ENCODE assay signal across 11 cellular contexts in the genomic region with DNA sequence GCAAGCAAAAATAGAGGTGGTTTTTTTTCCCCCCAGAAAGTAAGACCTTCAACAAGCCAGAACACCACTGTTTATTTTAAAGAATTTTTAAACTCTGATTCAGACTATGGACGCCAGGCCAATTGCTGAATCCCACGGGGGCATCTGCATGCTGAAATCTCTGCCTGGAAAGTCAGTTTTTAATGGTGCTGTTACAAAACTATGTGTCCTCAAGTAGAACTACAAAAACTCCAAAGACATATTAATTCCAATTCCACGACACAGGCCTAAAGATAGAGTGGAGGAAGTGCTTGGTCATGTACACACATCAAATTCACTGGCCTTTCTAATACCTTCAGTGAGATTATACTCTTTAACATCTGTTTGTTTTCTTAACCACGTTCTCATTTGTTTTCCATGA.
DNase-seq lines count a peak whose midpoint lies in the region; ATAC-seq and TF ChIP-seq lines count a peak whose summit lies in the region.
"Had no signal": no experiment of that assay in that cellular context is flagged by ENCODE, and none has a peak within 500 bp of the region (broad histone marks: within the 10 kb centered on the region; RNA-seq: fewer than 3 reads in every experiment).

No MANE protein-coding gene starts in this region.

- peak overlapping the region; percentile 3 for H3K9ac ChIP-seq in skeletal muscle satellite cell (ENCODE audit: low read depth, low read length)
- no peak overlapping the region for H3K9ac ChIP-seq in SK-N-SH

- H3K4me1 ChIP-seq in skeletal muscle satellite cell (ENCODE audit: control insufficient read depth, insufficient read depth, low read length): peaks cover 27% of the 10 kb centered on the region
- H3K4me1 ChIP-seq in SK-N-SH (ENCODE audit: control insufficient read depth in 1 of 2, insufficient read depth in 2 of 2, low read depth in 1 of 2, low read length in 1 of 2): no peaks in the 10 kb centered on the region

- CTCF ChIA-PET in SK-N-SH (lab: Yijun Ruan, JAX): no interaction called here

- H3K4me3 ChIP-seq in skeletal muscle satellite cell (ENCODE audit: low read length): no peak overlapping the region
- no peak overlapping the region for H3K4me3 ChIP-seq in SK-N-SH (ENCODE audit: low read depth in 2 of 2, low read length in 1 of 2)

- H3K79me2 ChIP-seq in SK-N-SH (ENCODE audit: insufficient read depth): no peaks in the 10 kb centered on the region

- H3K36me3 Mint-ChIP-seq in endothelial cell (ENCODE audit: low read depth, unreplicated experiment): no peaks in the 10 kb centered on the region

- TF ChIP-seq RAD21 in SK-N-SH (IDR thresholded peaks at IDR 0.05; ENCODE audit: low read length): no peak

- no peaks in the 10 kb centered on the region for H3K36me3 ChIP-seq in skeletal muscle satellite cell (ENCODE audit: insufficient read depth, low read length)
- H3K36me3 ChIP-seq in SK-N-SH (replicated peaks in 1 of 2; ENCODE audit: control insufficient read depth in 1 of 2, insufficient read depth in 2 of 2, low read length in 1 of 2): no peaks in the 10 kb centered on the region

- no peak overlapping the region for H3K4me3 Mint-ChIP-seq in endothelial cell (ENCODE audit: unreplicated experiment)

- H3K9me3 ChIP-seq in skeletal muscle satellite cell (replicated peaks; ENCODE audit: low read length): no peaks in the 10 kb centered on the region
- no peaks in the 10 kb centered on the region; the same call in 1 of the 2 replicates for H3K9me3 ChIP-seq in SK-N-SH

- intact Hi-C loops in left ventricle myocardium superior (cut with micrococcal nuclease): no loop called here

- no peaks in the 10 kb centered on the region for H3K27me3 Mint-ChIP-seq in endothelial cell (ENCODE audit: unreplicated experiment)
- H3K27me3 Mint-ChIP-seq: stimulated activated naive CD8-positive, alpha-beta T cell treated with anti-CD3 and anti-CD28 coated beads, Interleukin-15, amount 100 ng/mL, for 72 hours had no signal

- H3K4me2 ChIP-seq in skeletal muscle satellite cell (ENCODE audit: low read length) (peak overlapping the region; percentile 29), SK-N-SH (no peak overlapping the region)

- H3K4me1 Mint-ChIP-seq in endothelial cell (ENCODE audit: unreplicated experiment): peaks cover 3% of the 10 kb centered on the region

- H2AFZ ChIP-seq in SK-N-SH (ENCODE audit: low read depth): no peak overlapping the region

- no peak overlapping the region for H3K27ac ChIP-seq in SK-N-SH (ENCODE audit: low read depth in 2 of 2, low read length in 1 of 2)

- no peaks in the 10 kb centered on the region for H3K9me2 ChIP-seq in SK-N-SH

- WGBS in SK-N-SH (ENCODE audit: low lambda C conversion rate): 3% methylated on average over 4 of the region's 4 CpGs

- ATAC-seq in left ventricle myocardium superior (peak; percentile 67), omental fat pad (ENCODE audit: low FRiP score) (no peak), GM21723 (IDR thresholded peaks at IDR 0.05; ENCODE audit: unreplicated experiment) (no peak)

- no peaks in the 10 kb centered on the region for H4K20me1 ChIP-seq in SK-N-SH (ENCODE audit: insufficient read depth)

- no peak for TF ChIP-seq EP300 in SK-N-SH (IDR thresholded peaks at IDR 0.05; ENCODE audit: borderline replicate concordance in 1 of 2, low read depth in 1 of 2, low read length in 1 of 2)

- TF ChIP-seq CTCF in omental fat pad (IDR thresholded peaks at IDR 0.05) (no peak), endothelial cell (IDR thresholded peaks at IDR 0.05; ENCODE audit: unreplicated experiment) (no peak), SK-N-SH (IDR thresholded peaks at IDR 0.05) (no peak)

- no peaks in the 10 kb centered on the region for H3F3A ChIP-seq in SK-N-SH (replicated peaks; ENCODE audit: insufficient read depth)

- no peak overlapping the region for H3K27ac Mint-ChIP-seq in endothelial cell (ENCODE audit: unreplicated experiment)

- DNase-seq in GM03348 (ENCODE audit: low spot score): peak; percentile 58
- DNase-seq in amniotic stem cell (lab: John Stamatoyannopoulos, UW): peak; percentile 17
- peak; percentile 56 for DNase-seq in left ventricle myocardium superior
- DNase-seq in omental fat pad (ENCODE audit: low spot score): no peak
- no peak for DNase-seq in endothelial cell (ENCODE audit: low spot score)
- DNase-seq in SK-N-SH: no peak
- DNase-seq: NCI-H446 treated with DMSO at 0.1 percent for 48 hours; stimulated activated CD4-positive, alpha-beta T cell treated with anti-CD3 and anti-CD28 coated beads, Interleukin-15, amount 100 ng/mL, for 24 hours; stimulated activated naive CD8-positive, alpha-beta T cell treated with anti-CD3 and anti-CD28 coated beads, Interleukin-15, amount 100 ng/mL, for 72 hours had no signal

- H3K27me3 ChIP-seq in skeletal muscle satellite cell (ENCODE audit: control insufficient read depth, insufficient read depth, low read length) (no peaks in the 10 kb centered on the region), SK-N-SH (ENCODE audit: insufficient read depth) (no peaks in the 10 kb centered on the region)

- POLR2A ChIA-PET in SK-N-SH (lab: Yijun Ruan, JAX): no interaction called here

- H3K9me3 Mint-ChIP-seq in endothelial cell (ENCODE audit: unreplicated experiment): no peaks in the 10 kb centered on the region
- H3K9me3 Mint-ChIP-seq: stimulated activated naive CD8-positive, alpha-beta T cell treated with anti-CD3 and anti-CD28 coated beads, Interleukin-15, amount 100 ng/mL, for 72 hours had no signal

TF ChIP-seq in SK-N-SH, 30 proteins besides CTCF, POLR2A, EP300 and RAD21:
- TF ChIP-seq TAF1 (IDR thresholded peaks at IDR 0.05; ENCODE audit: borderline replicate concordance, low read depth, low read length) (no peak), FOXJ3 (CRISPR knock-in tag; IDR thresholded peaks at IDR 0.05) (no peak), RFX5 (IDR thresholded peaks at IDR 0.05; ENCODE audit: low read length) (no peak), MEF2A (IDR thresholded peaks at IDR 0.05; ENCODE audit: borderline replicate concordance, low read depth) (no peak), JUND (IDR thresholded peaks at IDR 0.05) (no peak), MXI1 (IDR thresholded peaks at IDR 0.05; ENCODE audit: low read depth, low read length) (no peak), EZH2phosphoT487 (IDR thresholded peaks at IDR 0.05; ENCODE audit: borderline replicate concordance, low read depth) (no peak), RCOR1 (IDR thresholded peaks at IDR 0.05; ENCODE audit: low read length) (no peak), TEAD4 (IDR thresholded peaks at IDR 0.05; ENCODE audit: borderline replicate concordance, insufficient read depth) (no peak), CHD2 (IDR thresholded peaks at IDR 0.05; ENCODE audit: low read length, partially characterized antibody) (no peak)
- TF ChIP-seq, protein P1, sequence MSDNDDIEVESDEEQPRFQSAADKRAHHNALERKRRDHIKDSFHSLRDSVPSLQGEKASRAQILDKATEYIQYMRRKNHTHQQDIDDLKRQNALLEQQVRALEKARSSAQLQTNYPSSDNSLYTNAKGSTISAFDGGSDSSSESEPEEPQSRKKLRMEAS (IDR thresholded peaks at IDR 0.05; ENCODE audit: low read depth): no peak

Comparison
In these comparisons a context has a peak if more than half of its experiments do, and no peak if none do; other contexts are left out.
1. DNase-seq: peak in GM03348 (single experiment), amniotic stem cell (single experiment) and left ventricle myocardium superior (single experiment); none in omental fat pad (single experiment), endothelial cell (single experiment) and SK-N-SH (single experiment).